In the genomic region with DNA sequence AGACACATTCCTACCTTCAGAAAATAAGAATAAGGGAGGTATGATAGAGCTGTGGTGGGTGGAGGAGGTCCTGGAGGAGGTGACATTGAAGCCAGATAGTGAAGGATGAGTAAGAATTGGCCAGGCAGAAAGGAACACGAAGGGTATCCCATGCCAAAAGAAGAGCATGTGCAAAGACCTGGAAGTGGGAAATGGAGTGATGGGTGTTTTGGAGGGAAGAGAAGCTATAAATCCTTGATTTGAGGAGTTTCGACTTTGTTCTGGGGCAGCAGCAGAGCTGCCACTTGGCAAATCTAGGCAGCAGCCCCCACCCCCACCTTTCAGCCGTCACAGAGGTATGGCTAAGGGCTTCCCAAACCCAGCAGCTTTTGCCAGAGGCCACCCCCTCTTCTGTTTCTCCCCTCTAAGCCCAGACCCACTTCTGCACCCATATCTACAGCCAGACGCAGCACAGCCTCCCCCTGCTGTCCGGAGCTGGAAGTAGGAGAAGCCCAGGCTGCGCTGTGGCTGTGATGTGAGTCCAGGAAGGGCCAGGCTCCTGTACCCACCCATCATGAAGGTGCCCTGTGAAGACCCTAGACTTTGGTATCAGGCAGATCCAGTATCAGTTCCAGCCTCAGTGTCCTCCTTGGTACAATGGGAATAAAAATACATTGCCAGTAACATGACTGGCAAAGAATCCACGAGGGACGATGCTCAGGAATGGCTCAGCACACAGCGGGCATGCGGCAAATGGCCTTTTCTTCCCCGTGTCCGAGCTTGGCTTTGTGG, we compare ENCODE assay signal across 8 cellular contexts.
DNase-seq lines count a peak whose midpoint lies in the region; ATAC-seq, FAIRE-seq and TF ChIP-seq lines count a peak whose summit lies in the region.

No MANE protein-coding gene starts in this region.

- no peaks in the 10 kb centered on the region for H3K36me3 Mint-ChIP-seq in activated T-helper 17 cell treated with anti-CD3 and anti-CD28 coated beads, Interleukin-2, amount 50 U/mL, for 72 hours (ENCODE audit: low read depth)
- no peaks in the 10 kb centered on the region for H3K36me3 Mint-ChIP-seq in progenitor cell of endocrine pancreas (ENCODE audit: insufficient read depth)

- no peak for FAIRE-seq in GM19239 (lab: Jason Lieb, UNC)

- peak; percentile 50 for ATAC-seq in activated T-helper 17 cell treated with anti-CD3 and anti-CD28 coated beads, Interleukin-2, amount 50 U/mL, for 72 hours (replicated peaks)
- ATAC-seq in GM21619 (IDR thresholded peaks at IDR 0.05; ENCODE audit: unreplicated experiment) (no peak), GM18909 (IDR thresholded peaks at IDR 0.05; ENCODE audit: poor library complexity, unreplicated experiment) (no peak)

- H3K9me3 Mint-ChIP-seq in activated T-helper 17 cell treated with anti-CD3 and anti-CD28 coated beads, Interleukin-2, amount 50 U/mL, for 72 hours = no peaks in the 10 kb centered on the region
- H3K9me3 Mint-ChIP-seq in progenitor cell of endocrine pancreas (ENCODE audit: low read depth) = no peaks in the 10 kb centered on the region

- no peak overlapping the region for H3K27ac Mint-ChIP-seq in activated T-helper 17 cell treated with anti-CD3 and anti-CD28 coated beads, Interleukin-2, amount 50 U/mL, for 72 hours
- H3K27ac Mint-ChIP-seq in progenitor cell of endocrine pancreas = no peak overlapping the region

- H3K4me1 Mint-ChIP-seq in activated T-helper 17 cell treated with anti-CD3 and anti-CD28 coated beads, Interleukin-2, amount 50 U/mL, for 72 hours = no peaks in the 10 kb centered on the region
- peaks cover 11% of the 10 kb centered on the region for H3K4me1 Mint-ChIP-seq in progenitor cell of endocrine pancreas (ENCODE audit: low read depth)

- H3K4me3 ChIP-seq in AG09309 (ENCODE audit: control insufficient read depth, low read depth, low read length) = no peak overlapping the region

- no peak for DNase-seq in AG09309 (ENCODE audit: low read depth)
- DNase-seq in GM19239 (ENCODE audit: insufficient read length, low spot score) = peak; percentile 68
- peak; percentile 38 for DNase-seq in NCI-H2227 treated with DMSO at 0.1 percent for 48 hours (lab: John Stamatoyannopoulos, UW)
- DNase-seq in globus pallidus (ENCODE audit: low spot score) = peak; percentile 62
- DNase-seq in progenitor cell of endocrine pancreas (ENCODE audit: low spot score, unreplicated experiment) = peak; percentile 68

- H3K27me3 Mint-ChIP-seq in activated T-helper 17 cell treated with anti-CD3 and anti-CD28 coated beads, Interleukin-2, amount 50 U/mL, for 72 hours = peaks cover 34% of the 10 kb centered on the region
- peaks cover 46% of the 10 kb centered on the region for H3K27me3 Mint-ChIP-seq in progenitor cell of endocrine pancreas

- no peak overlapping the region for H3K4me3 Mint-ChIP-seq in activated T-helper 17 cell treated with anti-CD3 and anti-CD28 coated beads, Interleukin-2, amount 50 U/mL, for 72 hours
- H3K4me3 Mint-ChIP-seq in progenitor cell of endocrine pancreas (ENCODE audit: low read depth) = peak overlapping the region; percentile 1

- TF ChIP-seq CTCF in AG09309 (IDR thresholded peaks at IDR 0.05; ENCODE audit: control insufficient read depth, insufficient read depth, low read depth, low read length, missing control alignments) = peak; percentile 92
- TF ChIP-seq CTCF in progenitor cell of endocrine pancreas (IDR thresholded peaks at IDR 0.05; ENCODE audit: unreplicated experiment) = peak; percentile 75
